ENCODE assay signal across 7 cellular contexts in the genomic region with DNA sequence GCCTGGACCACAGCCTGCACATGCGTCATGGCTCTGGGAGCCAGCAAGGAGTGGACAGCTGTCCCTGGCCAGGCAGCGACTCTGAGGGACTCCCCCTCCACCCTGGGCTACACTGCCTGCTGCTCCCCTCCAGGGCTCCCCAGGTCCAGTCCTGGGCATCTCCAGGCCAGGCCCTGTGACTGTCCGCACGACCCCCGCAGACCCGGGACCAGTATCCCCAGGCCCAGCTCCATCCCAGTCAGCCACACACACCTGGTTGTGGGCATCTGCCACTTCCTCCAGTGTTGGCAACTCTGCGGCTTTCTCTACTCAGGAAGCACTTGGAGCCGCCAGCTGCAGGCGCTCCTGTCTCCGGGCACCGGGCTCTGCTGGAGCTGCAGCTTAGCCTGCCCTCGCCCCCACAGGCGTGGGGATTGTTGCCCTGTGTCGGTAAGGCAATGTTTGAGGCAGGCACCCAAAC. TPM values are rescaled to one million over a fixed set of nuclear protein-coding genes. Genes with fewer than 3 reads are reported as not detected.
A peak's percentile ranks its signal among the peaks of the same experiment; 100 is the strongest.
DNase-seq lines count a peak whose midpoint lies in the region; ATAC-seq, FAIRE-seq and TF ChIP-seq lines count a peak whose summit lies in the region.

No MANE protein-coding gene starts in this region.

- DNase-seq in KBM-7 (peak; percentile 19), astrocyte (ENCODE audit: low read depth) (no peak), kidney epithelial cell (ENCODE audit: low read depth) (peak; percentile 34), superior temporal gyrus (ENCODE audit: extremely low spot score) (peak; percentile 81), lower leg skin (ENCODE audit: low spot score in 2 of 2) (no peak), DMS 273 treated with DMSO at 0.1 percent for 48 hours (lab: John Stamatoyannopoulos, UW) (no peak)

- H3K4me1 ChIP-seq in astrocyte (ENCODE audit: insufficient read depth, low read length): peaks cover 17% of the 10 kb centered on the region

- in situ Hi-C loops in KBM-7 (cut with MboI; ENCODE audit: low pct_unique_long_range_greater_than_20kb, low sequenced_read_pairs): no loop called here

- no peak for TF ChIP-seq CTCF in astrocyte (IDR thresholded peaks at IDR 0.05; ENCODE audit: insufficient read depth, low read depth, low read length)
- TF ChIP-seq CTCF in kidney epithelial cell (IDR thresholded peaks at IDR 0.05; ENCODE audit: insufficient read depth, low read length, poor library complexity, severe bottlenecking): no peak
- TF ChIP-seq CTCF in lower leg skin (IDR thresholded peaks at IDR 0.05): no peak

- no peak for ATAC-seq in HG03196 (IDR thresholded peaks at IDR 0.05; ENCODE audit: unreplicated experiment)

- H3K4me3 ChIP-seq in astrocyte (ENCODE audit: insufficient read depth, low read depth, low read length) (peak overlapping the region; percentile 70), kidney epithelial cell (ENCODE audit: low read depth, low read length) (peak overlapping the region; percentile 57), lower leg skin (ENCODE audit: low read depth, poor library complexity, severe bottlenecking) (no peak overlapping the region)

- no peaks in the 10 kb centered on the region for H3K9me3 ChIP-seq in astrocyte (ENCODE audit: insufficient read depth, low read depth, low read length)

- no peaks in the 10 kb centered on the region for H3K27me3 Mint-ChIP-seq in astrocyte (ENCODE audit: low read depth, unreplicated experiment)

- peaks cover 2% of the 10 kb centered on the region for H3K36me3 Mint-ChIP-seq in astrocyte (ENCODE audit: low read depth, unreplicated experiment)

- H3K36me3 ChIP-seq in astrocyte (ENCODE audit: insufficient read depth, low read length): no peaks in the 10 kb centered on the region
- no peaks in the 10 kb centered on the region for H3K36me3 ChIP-seq in kidney epithelial cell (ENCODE audit: control insufficient read depth, insufficient read depth, low read length)

- H3K27ac Mint-ChIP-seq in astrocyte (ENCODE audit: unreplicated experiment): peak overlapping the region; percentile 26

- no peaks in the 10 kb centered on the region for H3K27me3 ChIP-seq in astrocyte (ENCODE audit: insufficient read depth, low read length)
- no peaks in the 10 kb centered on the region for H3K27me3 ChIP-seq in kidney epithelial cell (ENCODE audit: control insufficient read depth, insufficient read depth, low read length)

- peaks cover 7% of the 10 kb centered on the region for H3K4me1 Mint-ChIP-seq in astrocyte (ENCODE audit: low read depth, unreplicated experiment)

- 44 to 51% methylated on average over 13 to 14 of the region's 14 CpGs for WGBS in lower leg skin, 2 donors

- H3K79me2 ChIP-seq in astrocyte (ENCODE audit: insufficient read depth, low read length): peaks cover 45% of the 10 kb centered on the region

- TF ChIP-seq POLR2A in lower leg skin (IDR thresholded peaks at IDR 0.05): no peak

- peak overlapping the region; percentile 77 for H3K4me3 Mint-ChIP-seq in astrocyte (ENCODE audit: unreplicated experiment)

- peak overlapping the region; percentile 86 for H2AFZ ChIP-seq in astrocyte (ENCODE audit: low read depth, low read length)

- peak overlapping the region; percentile 100 for H3K4me2 ChIP-seq in astrocyte (ENCODE audit: low read length)

- H3K9ac ChIP-seq in astrocyte (ENCODE audit: low read length): peak overlapping the region; percentile 90

- intact Hi-C loops in lower leg skin (cut with DNase I; ENCODE audit: low total_unique reads): no loop called here

- peak overlapping the region; percentile 91 for H3K27ac ChIP-seq in astrocyte (ENCODE audit: low read depth, low read length)

- peaks cover 48% of the 10 kb centered on the region for H4K20me1 ChIP-seq in astrocyte (ENCODE audit: insufficient read depth, low read length)

- no peak for FAIRE-seq in astrocyte (lab: Jason Lieb, UNC)

- no peaks in the 10 kb centered on the region for H3K9me3 Mint-ChIP-seq in astrocyte (ENCODE audit: unreplicated experiment)

RNA-seq across cellular contexts. Expression of a gene that starts 2.4 kb away (rescaled TPM):
- 51.7 and 51.8 TPM in 2 replicates for total RNA-seq in astrocyte
- 14.7 and 20.4 TPM in 2 replicates for total RNA-seq in kidney epithelial cell
- total RNA-seq in lower leg skin: 100 to 1,000 TPM in 1 of 4 donors, 10 to 100 TPM in 3; 42.8 to 117 (median 46.1) TPM

RNA-seq across cellular contexts. Expression of a gene that starts 32.2 kb away (rescaled TPM):
- 30.4 and 33.7 TPM in 2 replicates for total RNA-seq in astrocyte
- 22.9 and 23.5 TPM in 2 replicates for total RNA-seq in kidney epithelial cell
- total RNA-seq in lower leg skin: 10 to 100 TPM in 3 of 4 donors, 1 to 10 TPM in 1; 8.3 to 36.4 (median 19.0) TPM

RNA-seq across cellular contexts. Expression of a gene that starts 52.9 kb away (rescaled TPM):
- total RNA-seq in astrocyte (37.8 and 39.8 TPM in 2 replicates), kidney epithelial cell (21.4 and 21.7 TPM in 2 replicates), lower leg skin (10 to 100 TPM; 22.0 to 45.8 (median 24.6) TPM)

Comparison
In these comparisons a context has a peak if more than half of its experiments do, and no peak if none do; other contexts are left out.
1. DNase-seq: peak in KBM-7 (single experiment), kidney epithelial cell (single experiment) and superior temporal gyrus (single experiment); none in astrocyte (single experiment), lower leg skin (0 of 2) and DMS 273 treated with DMSO at 0.1 percent for 48 hours (single experiment).